In the genomic region with DNA sequence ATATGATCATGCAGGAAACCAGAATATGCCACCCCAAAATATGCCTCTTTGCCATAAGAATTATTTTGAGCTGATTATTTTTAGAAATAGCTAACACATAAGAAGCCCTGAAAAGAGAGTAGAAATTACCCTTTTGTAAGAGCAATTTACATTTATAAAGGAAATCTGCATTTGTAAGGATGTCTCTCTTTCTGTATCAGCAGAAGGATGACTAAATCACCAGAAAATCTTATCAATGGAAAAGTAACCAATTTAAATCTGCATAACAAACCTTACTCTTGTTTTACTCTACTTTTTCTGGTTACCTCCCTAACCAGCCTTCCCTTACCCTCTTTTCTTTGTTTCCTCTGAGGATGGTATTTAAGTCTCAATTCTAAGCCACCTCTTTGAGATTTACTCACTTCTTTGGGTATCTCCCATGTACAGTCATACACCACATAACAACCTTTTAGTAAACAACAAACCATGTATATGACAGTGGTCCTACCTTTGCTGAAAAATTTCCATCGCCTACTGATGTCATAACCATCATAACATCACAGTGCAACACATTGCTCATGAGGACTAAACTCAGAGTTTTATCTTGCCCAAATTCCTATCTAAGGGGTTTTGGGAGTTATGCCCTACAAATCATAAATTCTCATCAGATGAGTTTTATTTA, we compare ENCODE assay signal across 31 cellular contexts.
"Had no signal": no experiment of that assay in that cellular context is flagged by ENCODE, and none has a peak within 500 bp of the region (broad histone marks: within the 10 kb centered on the region; RNA-seq: fewer than 3 reads in every experiment).

No MANE protein-coding gene starts in this region.

- H3K4me1 ChIP-seq: ascending aorta, Peyer's patch had no signal

- H3K9me3 Mint-ChIP-seq: activated naive CD4-positive, alpha-beta T cell treated with anti-CD3 and anti-CD28 coated beads, Interleukin-2, amount 50 U/mL, for 24 hours; activated T-helper 2 cell treated with anti-CD3 and anti-CD28 coated beads, Interferon-gamma antibody, Interleukin-2, Interleukin-4, amounts not matched to agents 10 μg/mL and 5 μg/mL and 100 μg/mL, durations not matched to agents 14 hours and 24 hours and 36 hours; central memory CD8-positive, alpha-beta T cell; T-helper 1 cell treated with Interleukin-12 subunit alpha and Interleukin-12 subunit beta and Interleukin-4 antibody, amounts not matched to agents 30 μg/mL and 1 μg/mL, for 36 hours; T-helper 2 cell treated with Interferon-gamma antibody and Interleukin-4, amounts not matched to agents 5 μg/mL and 100 μg/mL, for 36 hours had no signal

- H3K27me3 ChIP-seq: ascending aorta, cardiac muscle cell, Peyer's patch had no signal

- H3K36me3 ChIP-seq: ascending aorta, cardiac muscle cell, Peyer's patch had no signal

- H3K9ac ChIP-seq: KMS-11 had no signal

- H3K27ac ChIP-seq: ascending aorta, cardiac muscle cell, KMS-11, Peyer's patch had no signal

- ATAC-seq: activated CD4-positive, CD25-positive, alpha-beta regulatory T cell treated with anti-CD3 and anti-CD28 coated beads, Interleukin-2, amount 50 U/mL, for 24 hours; PC-3 had no signal

- H3K4me2 ChIP-seq: KMS-11 had no signal

- H3K27ac Mint-ChIP-seq: activated CD4-positive, alpha-beta memory T cell treated with anti-CD3 and anti-CD28 coated beads for 36 hours; activated naive CD4-positive, alpha-beta T cell treated with anti-CD3 and anti-CD28 coated beads, Interleukin-2, amount 50 U/mL, for 24 hours; activated naive CD8-positive, alpha-beta T cell treated with anti-CD3 and anti-CD28 coated beads, Interleukin-2, amount 10 ng/mL, durations not matched to agents 7 days and 5 days; activated T-helper 2 cell treated with anti-CD3 and anti-CD28 coated beads, Interferon-gamma antibody, Interleukin-2, Interleukin-4, amounts not matched to agents 10 μg/mL and 5 μg/mL and 100 μg/mL, durations not matched to agents 14 hours and 24 hours and 36 hours; T-helper 1 cell treated with Interleukin-12 subunit alpha and Interleukin-12 subunit beta and Interleukin-4 antibody, amounts not matched to agents 30 μg/mL and 1 μg/mL, for 36 hours; T-helper 2 cell treated with Interferon-gamma antibody and Interleukin-4, amounts not matched to agents 5 μg/mL and 100 μg/mL, for 36 hours had no signal

- DNase-seq: activated CD4-positive, alpha-beta memory T cell treated with anti-CD3 and anti-CD28 coated beads for 36 hours; activated CD4-positive, alpha-beta T cell treated with anti-CD3 and anti-CD28 coated beads for 4 hours; activated CD4-positive, alpha-beta T cell treated with anti-CD3 and anti-CD28 coated beads, Interleukin-2, amount 50 U/mL, for 1 hour; activated CD8-positive, alpha-beta memory T cell treated with anti-CD3 and anti-CD28 coated beads, Interleukin-2, amount 50 U/mL, for 4 hours; activated gamma-delta T cell; activated naive CD4-positive, alpha-beta T cell treated with Interleukin-2 at 50 U/mL for 16 hours; activated naive CD8-positive, alpha-beta T cell treated with anti-CD3 and anti-CD28 coated beads, Interleukin-2, amount 10 ng/mL, durations not matched to agents 7 days and 5 days; activated T-cell treated with anti-CD3 and anti-CD28 coated beads for 4 hours; activated T-cell treated with anti-CD3 and anti-CD28 coated beads, Interleukin-2, amount 50 U/mL, for 48 hours; amygdala; MM.1S; MV-4-11; NCI-H1092; NCI-H1436 treated with DMSO at 0.1 percent for 48 hours; NCI-H1694 treated with DMSO at 0.1 percent for 48 hours; NCI-H2029; NCI-H345; NCI-H524 treated with DMSO at 0.1 percent for 48 hours; PC-3; Peyer's patch; RPMI8226; SIG-M5 had no signal

- H3K9me3 ChIP-seq: ascending aorta, Peyer's patch had no signal

- H3K27me3 Mint-ChIP-seq: central memory CD8-positive, alpha-beta T cell had no signal

- H3K36me3 Mint-ChIP-seq: activated CD4-positive, alpha-beta memory T cell treated with anti-CD3 and anti-CD28 coated beads for 36 hours; activated naive CD8-positive, alpha-beta T cell treated with anti-CD3 and anti-CD28 coated beads, Interleukin-2, amount 10 ng/mL, durations not matched to agents 7 days and 5 days had no signal

- H3K4me3 Mint-ChIP-seq: activated CD4-positive, alpha-beta memory T cell treated with anti-CD3 and anti-CD28 coated beads for 36 hours; activated naive CD4-positive, alpha-beta T cell treated with anti-CD3 and anti-CD28 coated beads, Interleukin-2, amount 50 U/mL, for 24 hours; activated naive CD8-positive, alpha-beta T cell treated with anti-CD3 and anti-CD28 coated beads, Interleukin-2, amount 10 ng/mL, durations not matched to agents 7 days and 5 days; central memory CD8-positive, alpha-beta T cell; T-helper 1 cell treated with Interleukin-12 subunit alpha and Interleukin-12 subunit beta and Interleukin-4 antibody, amounts not matched to agents 30 μg/mL and 1 μg/mL, for 36 hours; T-helper 2 cell treated with Interferon-gamma antibody and Interleukin-4, amounts not matched to agents 5 μg/mL and 100 μg/mL, for 36 hours had no signal

- H3K4me3 ChIP-seq: ascending aorta, cardiac muscle cell, Peyer's patch had no signal

- H3K4me1 Mint-ChIP-seq: activated naive CD4-positive, alpha-beta T cell treated with anti-CD3 and anti-CD28 coated beads, Interleukin-2, amount 50 U/mL, for 24 hours; activated naive CD8-positive, alpha-beta T cell treated with anti-CD3 and anti-CD28 coated beads, Interleukin-2, amount 10 ng/mL, durations not matched to agents 7 days and 5 days; central memory CD8-positive, alpha-beta T cell had no signal
